9 cellular contexts compared by ENCODE assay signal in the genomic region with DNA sequence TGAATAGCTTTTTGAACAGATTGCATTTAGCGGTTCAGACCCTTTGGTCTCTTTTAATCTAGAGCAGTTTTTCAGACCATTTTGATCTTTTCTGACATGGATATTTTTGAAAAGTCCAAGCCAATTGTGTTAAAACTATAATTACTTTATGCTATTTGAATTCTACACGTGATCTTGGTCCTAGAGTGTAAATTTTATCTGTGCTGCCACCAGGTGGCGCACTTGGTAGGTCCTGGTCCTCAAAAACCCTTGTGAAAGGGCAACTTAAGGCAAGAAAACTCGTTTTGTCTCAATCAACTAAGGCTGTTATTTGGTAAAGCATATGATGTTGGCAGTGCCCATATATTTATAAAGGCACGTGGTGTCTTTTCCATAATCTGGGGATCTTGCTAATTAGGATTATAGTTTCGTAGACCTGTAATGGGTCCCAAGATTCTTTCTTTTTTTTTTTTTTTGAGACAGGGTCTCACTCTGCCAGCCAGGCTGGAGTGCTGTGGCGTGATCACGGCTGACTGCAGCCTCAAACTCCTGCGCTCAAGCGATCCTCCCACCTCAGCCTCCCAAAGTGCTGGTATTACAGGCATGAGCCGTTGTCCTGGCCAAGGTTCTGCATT. TPM values are rescaled to one million over a fixed set of nuclear protein-coding genes. Genes with fewer than 3 reads are reported as not detected.
DNase-seq lines count a peak whose midpoint lies in the region; ATAC-seq and TF ChIP-seq lines count a peak whose summit lies in the region.
"Had no signal": no experiment of that assay in that cellular context is flagged by ENCODE, and none has a peak within 500 bp of the region (broad histone marks: within the 10 kb centered on the region; RNA-seq: fewer than 3 reads in every experiment).

No MANE protein-coding gene starts in this region.

- intact Hi-C loops in colonic mucosa (cut with DNase I) (no loop called here), lower lobe of right lung (cut with DNase I) (no loop called here)

- H3K4me1 ChIP-seq in colonic mucosa, result no peaks in the 10 kb centered on the region
- peaks cover 29% of the 10 kb centered on the region for H3K4me1 ChIP-seq in lower lobe of right lung

- H3K27ac ChIP-seq in 22Rv1 (no peak overlapping the region), colonic mucosa (no peak overlapping the region), lower lobe of right lung (no peak overlapping the region)
- H3K27ac ChIP-seq: skin epidermis had no signal

- TF ChIP-seq CTCF in 22Rv1 (IDR thresholded peaks at IDR 0.05) (peak; percentile 90), GM12873 (IDR thresholded peaks at IDR 0.05; ENCODE audit: insufficient read depth, low read depth, low read length, missing control alignments) (peak; percentile 75), colonic mucosa (IDR thresholded peaks at IDR 0.05) (peak; percentile 88), lower lobe of right lung (IDR thresholded peaks at IDR 0.05) (peak; percentile 89)

- ATAC-seq in lower lobe of right lung (peak; percentile 61 to 63), HG03045 (IDR thresholded peaks at IDR 0.05; ENCODE audit: unreplicated experiment) (no peak)

- DNase-seq in NCI-H226, result peak; percentile 30
- peak; percentile 53 for DNase-seq in activated CD4-positive, alpha-beta T cell treated with anti-CD3 and anti-CD28 coated beads for 1 hour
- peak; percentile 62 for DNase-seq in colonic mucosa
- peak; percentile 75 for DNase-seq in lower lobe of right lung
- peak; percentile 21 for DNase-seq in stimulated activated CD8-positive, alpha-beta memory T cell treated with anti-CD3 and anti-CD28 coated beads, Interleukin-12 subunit alpha, Interleukin-12 subunit beta, amount 100 ng/mL, for 4 hours (ENCODE audit: low read depth)

- H3K36me3 ChIP-seq in colonic mucosa, result no peaks in the 10 kb centered on the region
- no peaks in the 10 kb centered on the region for H3K36me3 ChIP-seq in lower lobe of right lung

- H3K9me3 ChIP-seq in colonic mucosa (no peaks in the 10 kb centered on the region), lower lobe of right lung (no peaks in the 10 kb centered on the region)

- H3K9ac ChIP-seq in colonic mucosa (ENCODE audit: low read depth in 2 of 2, low read length in 2 of 2), result no peak overlapping the region

- H3K27me3 ChIP-seq in colonic mucosa (no peaks in the 10 kb centered on the region), lower lobe of right lung (ENCODE audit: low read depth) (no peaks in the 10 kb centered on the region)

- no peak overlapping the region for H3K4me3 ChIP-seq in colonic mucosa
- H3K4me3 ChIP-seq in lower lobe of right lung, result no peak overlapping the region
- H3K4me3 ChIP-seq: skin epidermis had no signal

RNA-seq across cellular contexts. Expression of gene TEX2, which starts 43.9 kb away (rescaled TPM):
- total RNA-seq in colonic mucosa (10 to 100 TPM; 29.0 to 29.7 TPM), lower lobe of right lung (41.3 TPM)

Comparison
In these comparisons a context has a peak if more than half of its experiments do, and no peak if none do; other contexts are left out.
1. DNase-seq: peak in every context shown above with its lines; median percentile 75 in lower lobe of right lung; 62 in colonic mucosa; 53 in activated CD4-positive, alpha-beta T cell treated with anti-CD3 and anti-CD28 coated beads for 1 hour; 30 in NCI-H226; 21 in stimulated activated CD8-positive, alpha-beta memory T cell treated with anti-CD3 and anti-CD28 coated beads, Interleukin-12 subunit alpha, Interleukin-12 subunit beta, amount 100 ng/mL, for 4 hours.